ENCODE assay signal across 25 cellular contexts in the genomic region with DNA sequence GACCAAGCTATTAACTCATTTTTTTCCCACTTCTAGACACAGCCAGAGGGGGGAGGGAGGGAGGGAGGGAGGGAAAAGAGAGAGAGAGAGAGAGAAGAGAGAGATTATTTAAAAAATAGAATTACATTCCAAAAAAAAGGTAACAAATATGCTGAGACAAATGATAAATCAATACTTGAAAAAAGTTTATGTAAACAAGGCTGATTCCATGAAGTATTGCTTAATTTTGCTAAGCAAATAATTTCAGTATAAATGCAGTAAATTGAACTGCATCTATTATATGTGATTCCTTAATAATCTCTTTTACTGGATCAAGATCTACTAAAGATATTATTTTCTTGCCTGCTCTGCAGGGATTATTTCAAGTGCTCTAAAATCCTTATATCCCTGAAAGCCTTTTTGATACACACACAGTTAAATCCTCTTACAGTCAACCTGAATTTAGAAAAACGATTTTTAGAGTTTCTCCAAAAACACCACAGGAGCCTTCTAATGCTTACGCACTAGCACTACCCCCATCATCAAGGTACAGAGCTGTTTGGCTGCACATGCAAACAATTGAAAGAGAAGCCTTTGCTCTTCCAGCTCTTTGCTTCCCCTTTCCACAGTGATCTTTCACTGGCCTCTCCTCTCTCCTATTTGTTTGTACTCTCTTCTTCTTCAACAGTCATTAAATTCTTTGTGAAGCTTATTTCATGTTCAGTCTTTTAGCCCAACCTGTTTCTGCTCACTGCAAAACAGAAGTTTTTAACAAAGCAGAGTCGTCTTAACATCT.
DNase-seq lines count a peak whose midpoint lies in the region; ATAC-seq, FAIRE-seq and TF ChIP-seq lines count a peak whose summit lies in the region.
"Had no signal": no experiment of that assay in that cellular context is flagged by ENCODE, and none has a peak within 500 bp of the region (broad histone marks: within the 10 kb centered on the region; RNA-seq: fewer than 3 reads in every experiment).

No MANE protein-coding gene starts in this region.

- peaks cover 15% of the 10 kb centered on the region for H3K4me1 Mint-ChIP-seq in nephron

- no peak overlapping the region for H3K4me3 Mint-ChIP-seq in nephron
- H3K4me3 Mint-ChIP-seq: CD8-positive, alpha-beta T cell had no signal

- TF ChIP-seq CTCF in liver (IDR thresholded peaks at IDR 0.05; ENCODE audit: low read depth, low read length, missing input control) (no peak), HepG2 (CRISPR knock-in tag; IDR thresholded peaks at IDR 0.05) (no peak), nephron (IDR thresholded peaks at IDR 0.05; ENCODE audit: unreplicated experiment in 3 of 3) (no peak)

- peaks cover 0 to 8% (median 7%) of the 10 kb centered on the region in 4 donors for H3K4me1 ChIP-seq in liver (ENCODE audit: control insufficient read depth in 4 of 4, insufficient read depth in 4 of 4, low read length in 3 of 4)
- no peaks in the 10 kb centered on the region for H3K4me1 ChIP-seq in HepG2 (ENCODE audit: insufficient read depth, low read length)
- H3K4me1 ChIP-seq: SJSA1 had no signal

- FAIRE-seq in HepG2 (lab: Jason Lieb, UNC), result no peak
- FAIRE-seq: GM19239, RCC 7860 had no signal

- no peaks in the 10 kb centered on the region for H3K79me2 ChIP-seq in HepG2 (ENCODE audit: insufficient read depth, low read length)

- H3K9ac ChIP-seq in liver (ENCODE audit: low read depth in 1 of 2, low read length in 2 of 2) (no peak overlapping the region), HepG2 (ENCODE audit: insufficient read depth, low read depth, low read length) (no peak overlapping the region)

- H3K27ac ChIP-seq in liver (ENCODE audit: low read depth in 1 of 2, low read length in 2 of 2) (no peak overlapping the region), HepG2 (ENCODE audit: extremely low read length, insufficient read depth, low read length) (no peak overlapping the region)
- H3K27ac ChIP-seq: SJSA1 had no signal

- no peak for TF ChIP-seq RAD21 in liver (IDR thresholded peaks at IDR 0.05)
- TF ChIP-seq RAD21 in HepG2 (CRISPR knock-in tag; IDR thresholded peaks at IDR 0.05), result no peak

- H2AFZ ChIP-seq in HepG2 (ENCODE audit: low read length), result no peak overlapping the region

- WGBS in liver, result 44% methylated on average over 3 of the region's 3 CpGs
- 17% methylated on average over 3 of the region's 3 CpGs for WGBS in HepG2 (ENCODE audit: low lambda C conversion rate)

- H3K9me3 ChIP-seq in liver (ENCODE audit: control insufficient read depth in 4 of 4, low read length in 3 of 4), result no peaks in the 10 kb centered on the region
- H3K9me3 ChIP-seq in HepG2 (ENCODE audit: low read length), result no peaks in the 10 kb centered on the region
- H3K9me3 ChIP-seq: HAP-1, SJSA1 had no signal

- H3K27me3 ChIP-seq in liver (ENCODE audit: control insufficient read depth in 4 of 4, insufficient read depth in 4 of 4, low read length in 3 of 4) (no peaks in the 10 kb centered on the region), HepG2 (ENCODE audit: control insufficient read depth in 1 of 2, insufficient read depth in 2 of 2, low read length in 2 of 2) (no peaks in the 10 kb centered on the region)
- H3K27me3 ChIP-seq: SJSA1 had no signal

- H3K36me3 Mint-ChIP-seq in nephron (ENCODE audit: low read depth), result no peaks in the 10 kb centered on the region
- H3K36me3 Mint-ChIP-seq: CD8-positive, alpha-beta T cell had no signal

- POLR2A ChIA-PET in HepG2 (lab: Yijun Ruan, JAX), result no interaction called here

- ATAC-seq in HepG2 (no peak), HG03139 (IDR thresholded peaks at IDR 0.05; ENCODE audit: unreplicated experiment) (no peak), GM21515 (IDR thresholded peaks at IDR 0.05; ENCODE audit: unreplicated experiment) (no peak)
- ATAC-seq: CD8-positive, alpha-beta T cell; Right ventricle myocardium inferior had no signal

- in situ Hi-C loops in HepG2 (cut with HindIII; ENCODE audit: extremely low pct_ligation_motif_present, low pct_unique_long_range_greater_than_20kb), result no loop called here

- BruUV-seq in HepG2 (replicated peaks; lab: Mats Ljungman, UMichigan), result no TSS peak

- H3K36me3 ChIP-seq in liver (ENCODE audit: control insufficient read depth in 4 of 4, insufficient read depth in 3 of 4, low read depth in 1 of 4, low read length in 3 of 4) (no peaks in the 10 kb centered on the region), HepG2 (replicated peaks in 1 of 2; ENCODE audit: control insufficient read depth in 1 of 2, insufficient read depth in 2 of 2, low read length in 2 of 2) (no peaks in the 10 kb centered on the region)
- H3K36me3 ChIP-seq: HAP-1, SJSA1 had no signal

- no peak overlapping the region for H3K4me3 ChIP-seq in liver (ENCODE audit: low read depth in 1 of 3, low read length in 3 of 3)
- H3K4me3 ChIP-seq in HepG2 (replicated peaks in 1 of 3; ENCODE audit: insufficient read depth in 1 of 3, low read depth in 2 of 3, low read length in 3 of 3), result no peak overlapping the region
- H3K4me3 ChIP-seq: HAP-1, SJSA1 had no signal

- intact Hi-C loops in HepG2 (cut with micrococcal nuclease; ENCODE audit: unreplicated experiment), result no loop called here

- no peak overlapping the region for H3K4me2 ChIP-seq in HepG2 (ENCODE audit: low read depth, low read length)

- CTCF ChIA-PET in HepG2 (lab: Yijun Ruan, JAX; ENCODE audit: low intra/inter-chr PET ratio, low total read pairs), result no interaction called here

- H4K20me1 ChIP-seq in HepG2 (ENCODE audit: insufficient read depth, low read length), result no peaks in the 10 kb centered on the region

- H3K27ac Mint-ChIP-seq in nephron, result peak overlapping the region; percentile 28 to 61 (median 54)
- H3K27ac Mint-ChIP-seq: CD8-positive, alpha-beta T cell had no signal

- TF ChIP-seq POLR2A in HepG2 (IDR thresholded peaks at IDR 0.05; ENCODE audit: insufficient read depth in 1 of 2, low read depth in 2 of 2, low read length in 2 of 2), result no peak

- TF ChIP-seq EP300 in HepG2 (IDR thresholded peaks at IDR 0.05; ENCODE audit: low read depth in 2 of 2, low read length in 2 of 2) (no peak), HepG2 (CRISPR knock-in tag; IDR thresholded peaks at IDR 0.05; ENCODE audit: borderline replicate concordance) (no peak)

- no peaks in the 10 kb centered on the region for H3K9me3 Mint-ChIP-seq in nephron

- H3K27me3 Mint-ChIP-seq in nephron (ENCODE audit: low read depth), result peaks cover 4% of the 10 kb centered on the region

- DNase-seq in HepG2 (ENCODE audit: low spot score), result no peak
- DNase-seq in NCI-H82 treated with DMSO at 0.1 percent for 48 hours (lab: John Stamatoyannopoulos, UW; ENCODE audit: unreplicated experiment), result peak; percentile 59
- no peak for DNase-seq in EL
- DNase-seq in RPMI8226, result no peak
- DNase-seq: 8988T; AML-193; C1 segment of cervical spinal cord; Calu3; CD8-positive, alpha-beta T cell; GDM1; Kasumi-1; NCI-H1694; NCI-H2081; NCI-H510A; NCI-H774; T-helper 1 cell had no signal

TF ChIP-seq in liver, 16 proteins besides CTCF, POLR2A, EP300 and RAD21:
- TF ChIP-seq FOXA2 (IDR thresholded peaks at IDR 0.05) (peak; percentile 55), GABPA (IDR thresholded peaks at IDR 0.05 in 1 of 2, conservative IDR thresholded peaks at IDR 0.05 in 1 of 2) (no peak)

TF ChIP-seq in HepG2, 621 proteins besides CTCF, POLR2A, EP300 and RAD21:
- TF ChIP-seq ARID4A (CRISPR knock-in tag; IDR thresholded peaks at IDR 0.05; ENCODE audit: borderline replicate concordance) (no peak), ZNF570 (CRISPR knock-in tag; IDR thresholded peaks at IDR 0.05; ENCODE audit: borderline replicate concordance) (no peak), ZSCAN9 (CRISPR knock-in tag; IDR thresholded peaks at IDR 0.05; ENCODE audit: borderline replicate concordance) (no peak), ZNF720 (CRISPR knock-in tag; IDR thresholded peaks at IDR 0.05) (no peak), ISX (CRISPR knock-in tag; conservative IDR thresholded peaks at IDR 0.05) (no peak), EZH2 (conservative IDR thresholded peaks at IDR 0.05; ENCODE audit: low read depth, low read length) (no peak)
